21 cellular contexts compared by ENCODE assay signal in the genomic region with DNA sequence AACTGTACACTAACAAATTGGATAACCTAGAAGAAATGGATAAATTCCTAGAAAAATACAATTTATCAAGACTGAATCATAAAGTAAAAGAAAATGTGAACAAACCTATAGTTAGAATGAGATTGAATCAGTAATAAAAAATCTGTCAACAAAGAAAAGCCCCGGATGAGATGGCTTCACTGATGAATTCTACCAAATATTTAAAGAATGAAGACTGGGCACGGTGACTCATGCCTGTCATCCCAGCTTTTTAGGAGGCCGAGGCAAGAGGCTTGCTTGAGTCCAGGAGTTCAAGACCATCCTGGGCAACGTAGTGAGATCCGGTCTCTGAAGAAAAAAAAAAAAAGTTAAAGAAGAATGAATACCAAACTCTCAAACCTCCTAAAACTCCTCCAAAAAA.
"Had no signal": no experiment of that assay in that cellular context is flagged by ENCODE, and none has a peak within 500 bp of the region (broad histone marks: within the 10 kb centered on the region; RNA-seq: fewer than 3 reads in every experiment).

No MANE protein-coding gene starts in this region.

- ATAC-seq: gastroesophageal sphincter, left colon, left ventricle myocardium superior, pancreas, right cardiac atrium had no signal

- H3K4me3 ChIP-seq: coronary artery, dorsolateral prefrontal cortex, esophagus muscularis mucosa, gastroesophageal sphincter, lung, pancreas, smooth muscle cell had no signal

- H3K4me1 ChIP-seq: pancreas had no signal

- H3K36me3 ChIP-seq: esophagus muscularis mucosa, gastroesophageal sphincter, pancreas had no signal

- H3K27me3 Mint-ChIP-seq: naive B cell, progenitor cell of endocrine pancreas had no signal

- H3K9me3 ChIP-seq: pancreas had no signal

- H3K27me3 ChIP-seq: dorsolateral prefrontal cortex, esophagus muscularis mucosa, gastroesophageal sphincter, pancreas had no signal

- H3K4me2 ChIP-seq: smooth muscle cell had no signal

- H3K4me3 Mint-ChIP-seq: immature natural killer cell, naive B cell, nephron had no signal

- H3K27ac ChIP-seq: coronary artery, dorsolateral prefrontal cortex, esophagus muscularis mucosa, gastroesophageal sphincter, pancreas had no signal

- H3K27ac Mint-ChIP-seq: immature natural killer cell, nephron, progenitor cell of endocrine pancreas had no signal

- DNase-seq: dorsolateral prefrontal cortex; effector CD8-positive, alpha-beta T cell; foreskin fibroblast; glutamatergic neuron; immature natural killer cell; left colon; left ventricle myocardium superior; mesendoderm; naive B cell; occipital lobe; pancreas; right cardiac atrium; stimulated activated CD4-positive, alpha-beta T cell treated with anti-CD3 and anti-CD28 coated beads, Interleukin-2, amount 100 ng/mL, for 48 hours; stimulated activated naive CD4-positive, alpha-beta T cell treated with Interleukin-2 at 50 U/mL for 16 hours had no signal
